ENCODE assay signal across 18 cellular contexts in genomic region chr3:112116777-112117186, GRCh38. TPM values are rescaled to one million over a fixed set of nuclear protein-coding genes. Genes with fewer than 3 reads are reported as not detected.
DNase-seq lines count a peak whose midpoint lies in the region; ATAC-seq lines count a peak whose summit lies in the region.
"Had no signal": no experiment of that assay in that cellular context is flagged by ENCODE, and none has a peak within 500 bp of the region (broad histone marks: within the 10 kb centered on the region; RNA-seq: fewer than 3 reads in every experiment).

No MANE protein-coding gene starts in this region.

- no peak for ATAC-seq in naive thymus-derived CD8-positive, alpha-beta T cell
- no peak for ATAC-seq in HG02885 (IDR thresholded peaks at IDR 0.05; ENCODE audit: poor library complexity, unreplicated experiment)
- no peak for ATAC-seq in left colon

- DNase-seq in COR-L47 (lab: John Stamatoyannopoulos, UW) (peak; percentile 62), NCI-H1417 (lab: John Stamatoyannopoulos, UW) (no peak), LoVo (ENCODE audit: low spot score) (no peak), left colon (no peak)
- no peak for DNase-seq in naive thymus-derived CD8-positive, alpha-beta T cell
- DNase-seq: activated CD8-positive, alpha-beta memory T cell treated with anti-CD3 and anti-CD28 coated beads for 24 hours; activated naive CD4-positive, alpha-beta T cell; endodermal cell; foreskin melanocyte; NCI-H1105; NCI-H510A; uterus had no signal

- intact Hi-C loops in dendritic cell treated with granulocyte-macrophage colony-stimulating factor and Interleukin-4, amounts not matched to agents 40 ng/mL and 50 ng/mL, for 4 days (cut with micrococcal nuclease): no loop called here
- intact Hi-C loops in left colon (cut with DNase I, micrococcal nuclease): no loop called here

- H3K4me1 Mint-ChIP-seq in IgD-negative memory B cell: peaks cover 61 to 71% (median 67%) of the 10 kb centered on the region in 3 donors
- H3K4me1 Mint-ChIP-seq in dendritic cell treated with granulocyte-macrophage colony-stimulating factor and Interleukin-4, amounts not matched to agents 40 ng/mL and 50 ng/mL, for 4 days (ENCODE audit: low read depth): peaks cover 45% of the 10 kb centered on the region
- H3K4me1 Mint-ChIP-seq in naive thymus-derived CD8-positive, alpha-beta T cell: peaks cover 13 to 83% (median 53%) of the 10 kb centered on the region in 4 donors

- H3K4me3 Mint-ChIP-seq in IgD-negative memory B cell: peak overlapping the region; percentile 21 to 85 (median 74)
- no peak overlapping the region for H3K4me3 Mint-ChIP-seq in dendritic cell treated with granulocyte-macrophage colony-stimulating factor and Interleukin-4, amounts not matched to agents 40 ng/mL and 50 ng/mL, for 4 days
- H3K4me3 Mint-ChIP-seq in naive thymus-derived CD8-positive, alpha-beta T cell: peak overlapping the region in 6 of 10 donors; percentile 5 to 77 (median 37)
- H3K4me3 Mint-ChIP-seq: brain, endodermal cell had no signal

- POLR2A ChIA-PET in naive thymus-derived CD8-positive, alpha-beta T cell (lab: Charles Lee): no interaction called here

- H3K27ac Mint-ChIP-seq in IgD-negative memory B cell: peak overlapping the region in 2 of 3 donors; percentile 13 to 28
- H3K27ac Mint-ChIP-seq in dendritic cell treated with granulocyte-macrophage colony-stimulating factor and Interleukin-4, amounts not matched to agents 40 ng/mL and 50 ng/mL, for 4 days: peak overlapping the region; percentile 75
- peak overlapping the region in 6 of 10 donors; percentile 11 to 72 (median 46) for H3K27ac Mint-ChIP-seq in naive thymus-derived CD8-positive, alpha-beta T cell
- H3K27ac Mint-ChIP-seq: brain, endodermal cell had no signal

- H3K9me3 Mint-ChIP-seq in IgD-negative memory B cell: no peaks in the 10 kb centered on the region
- H3K9me3 Mint-ChIP-seq in dendritic cell treated with granulocyte-macrophage colony-stimulating factor and Interleukin-4, amounts not matched to agents 40 ng/mL and 50 ng/mL, for 4 days: no peaks in the 10 kb centered on the region
- no peaks in the 10 kb centered on the region for H3K9me3 Mint-ChIP-seq in naive thymus-derived CD8-positive, alpha-beta T cell
- H3K9me3 Mint-ChIP-seq: endodermal cell had no signal

- no peaks in the 10 kb centered on the region for H3K27me3 Mint-ChIP-seq in IgD-negative memory B cell
- peaks cover 2% of the 10 kb centered on the region for H3K27me3 Mint-ChIP-seq in dendritic cell treated with granulocyte-macrophage colony-stimulating factor and Interleukin-4, amounts not matched to agents 40 ng/mL and 50 ng/mL, for 4 days
- H3K27me3 Mint-ChIP-seq in naive thymus-derived CD8-positive, alpha-beta T cell: no peaks in the 10 kb centered on the region

- no peaks in the 10 kb centered on the region for H3K36me3 Mint-ChIP-seq in IgD-negative memory B cell
- no peaks in the 10 kb centered on the region for H3K36me3 Mint-ChIP-seq in dendritic cell treated with granulocyte-macrophage colony-stimulating factor and Interleukin-4, amounts not matched to agents 40 ng/mL and 50 ng/mL, for 4 days (ENCODE audit: low read depth)
- peaks cover 0 to 2% (median 0%) of the 10 kb centered on the region in 3 donors for H3K36me3 Mint-ChIP-seq in naive thymus-derived CD8-positive, alpha-beta T cell
- H3K36me3 Mint-ChIP-seq: brain had no signal

RNA-seq across cellular contexts. Expression of gene GCSAM, which starts 16.3 kb away (rescaled TPM):
- 34.0 TPM for polyA plus RNA-seq in IgD-negative memory B cell
- 10 to 100 TPM; 15.1 TPM for total RNA-seq in naive thymus-derived CD8-positive, alpha-beta T cell
- 10 to 100 TPM; 18.1 to 25.3 (median 22.0) TPM for polyA plus RNA-seq in naive thymus-derived CD8-positive, alpha-beta T cell
- total RNA-seq in left colon: under 1 TPM in 1 of 2 donors, not detected in 1; 0.50 TPM
- total RNA-seq: endodermal cell, pulmonary artery endothelial cell had no signal
- polyA plus RNA-seq: BJ had no signal

RNA-seq across cellular contexts. Expression of gene C3orf52, which starts 30.6 kb away (rescaled TPM):
- 0.50 TPM for polyA plus RNA-seq in IgD-negative memory B cell
- under 1 TPM; 0.94 to 0.96 TPM for total RNA-seq in naive thymus-derived CD8-positive, alpha-beta T cell
- polyA plus RNA-seq in naive thymus-derived CD8-positive, alpha-beta T cell: under 1 TPM; 0.54 to 0.96 (median 0.64) TPM
- 10 to 100 TPM; 35.7 to 35.8 TPM for total RNA-seq in left colon

Comparison
In these comparisons a context has a peak if more than half of its experiments do, and no peak if none do; other contexts are left out.
1. H3K27ac Mint-ChIP-seq: peak in every context shown above with its lines; median percentile 75 in dendritic cell treated with granulocyte-macrophage colony-stimulating factor and Interleukin-4, amounts not matched to agents 40 ng/mL and 50 ng/mL, for 4 days; 46 in naive thymus-derived CD8-positive, alpha-beta T cell; 20 in IgD-negative memory B cell.
2. RNA of gene GCSAM, which starts 16.3 kb away (total RNA-seq): 15.1 TPM in naive thymus-derived CD8-positive, alpha-beta T cell; 0.50 TPM in left colon; every median in the first group is over 10 times any median in the second.
3. RNA of gene C3orf52, which starts 30.6 kb away (total RNA-seq): 35.7 to 35.8 TPM in left colon; 0.94 to 0.96 TPM in naive thymus-derived CD8-positive, alpha-beta T cell; every median in the first group is over 10 times any median in the second.